10 cellular contexts compared by ENCODE assay signal in genomic region chr21:41973861-41974751, GRCh38. TPM values are rescaled to one million over a fixed set of nuclear protein-coding genes. Genes with fewer than 3 reads are reported as not detected.
DNase-seq lines count a peak whose midpoint lies in the region; ATAC-seq and TF ChIP-seq lines count a peak whose summit lies in the region.
"Had no signal": no experiment of that assay in that cellular context is flagged by ENCODE, and none has a peak within 500 bp of the region (broad histone marks: within the 10 kb centered on the region; RNA-seq: fewer than 3 reads in every experiment).

No MANE protein-coding gene starts in this region.

- intact Hi-C loops in HCT116 (cut with micrococcal nuclease), result no loop called here
- intact Hi-C loops in aorta (cut with DNase I), result no loop called here

- 0 out of 2 replicates have a peak, but pooled peaks have one; percentile 12 for TF ChIP-seq CTCF in BE2C (IDR thresholded peaks at IDR 0.05; ENCODE audit: low read depth, low read length)
- peak in 2 of 3 experiments; percentile 39 to 57; a peak in 4 of 6 replicates for TF ChIP-seq CTCF in HCT116 (IDR thresholded peaks at IDR 0.05 in 2 of 3, conservative IDR thresholded peaks at IDR 0.05 in 1 of 3; ENCODE audit: borderline replicate concordance in 1 of 3, insufficient read depth in 1 of 3, low read depth in 2 of 3, low read length in 2 of 3)

- no peaks in the 10 kb centered on the region; the same call in 1 of the 2 replicates for H3K27me3 ChIP-seq in BE2C
- no peaks in the 10 kb centered on the region for H3K27me3 ChIP-seq in HCT116 (ENCODE audit: insufficient read depth, low read length)
- H3K27me3 ChIP-seq in aorta (ENCODE audit: control insufficient read depth in 1 of 2, insufficient read depth in 2 of 2, low read length in 1 of 2), result no peaks in the 10 kb centered on the region
- H3K27me3 ChIP-seq: Peyer's patch had no signal

- POLR2A ChIA-PET in HCT116 (lab: Charles Lee), result no interaction called here

- H3K4me3 ChIP-seq in BE2C (ENCODE audit: low read depth, low read length) (no peak overlapping the region), HCT116 (replicated peaks in 1 of 2; ENCODE audit: low read depth in 1 of 2, low read length in 2 of 2) (no peak overlapping the region), aorta (ENCODE audit: low read length in 2 of 2) (no peak overlapping the region)
- H3K4me3 ChIP-seq: Peyer's patch had no signal

- no peaks in the 10 kb centered on the region for H3K79me2 ChIP-seq in HCT116 (ENCODE audit: insufficient read depth, low read length)

- H3K9me2 ChIP-seq in HCT116 (ENCODE audit: insufficient read depth), result no peaks in the 10 kb centered on the region

- no peaks in the 10 kb centered on the region for H3K4me1 ChIP-seq in BE2C
- H3K4me1 ChIP-seq in HCT116 (ENCODE audit: control insufficient read depth in 1 of 2, insufficient read depth in 2 of 2, low read length in 2 of 2), result no peaks in the 10 kb centered on the region
- no peaks in the 10 kb centered on the region for H3K4me1 ChIP-seq in aorta (ENCODE audit: control insufficient read depth in 1 of 2, insufficient read depth in 2 of 2, low read length in 2 of 2)

- H3K36me3 ChIP-seq in BE2C, result no peaks in the 10 kb centered on the region
- no peaks in the 10 kb centered on the region for H3K36me3 ChIP-seq in HCT116 (ENCODE audit: control insufficient read depth in 1 of 2, insufficient read depth in 2 of 2, low read length in 2 of 2)
- no peaks in the 10 kb centered on the region for H3K36me3 ChIP-seq in aorta (ENCODE audit: control insufficient read depth in 1 of 2, insufficient read depth in 2 of 2, low read length in 1 of 2)
- H3K36me3 ChIP-seq: Peyer's patch had no signal

- H2AFZ ChIP-seq in HCT116 (ENCODE audit: low read depth, low read length, poor library complexity, severe bottlenecking), result no peak overlapping the region

- H3K9ac ChIP-seq in HCT116 (ENCODE audit: low read length), result no peak overlapping the region

- H3K27ac ChIP-seq in HCT116 (ENCODE audit: low read depth, low read length) (no peak overlapping the region), aorta (ENCODE audit: low read depth in 1 of 2, low read length in 2 of 2) (no peak overlapping the region)

- TF ChIP-seq POLR2A in HCT116 (IDR thresholded peaks at IDR 0.05; ENCODE audit: borderline replicate concordance, extremely low read depth, insufficient read depth, insufficient read length), result no peak

- WGBS in aorta, 2 donors, result 81 to 86% methylated on average over 14 of the region's 14 CpGs

- no peaks in the 10 kb centered on the region for H4K20me1 ChIP-seq in HCT116 (ENCODE audit: insufficient read depth)

- TF ChIP-seq RAD21 in HCT116 (IDR thresholded peaks at IDR 0.05; ENCODE audit: low read depth), result peak; percentile 20; the same call in 1 of the 2 replicates

- H3K4me2 ChIP-seq in HCT116 (ENCODE audit: low read length), result no peak overlapping the region

- no TSS peak for BruUV-seq in HCT116 (replicated peaks; lab: Mats Ljungman, UMichigan)

- CTCF ChIA-PET in HCT116 (lab: Charles Lee), result interaction anchor here (1.0 kb wide), 1 partner anchor 134 kb away, joined by 3 read pairs; no protein-coding TSS in a partner anchor

- RAD21 ChIA-PET in HCT116 (lab: Charles Lee; ENCODE audit: low non-redundant PET in 1 of 2, low total read pairs in 2 of 2, uncharacterized antibody in 2 of 2, unreplicated experiment in 2 of 2), result no interaction called here

- DNase-seq in BE2C (no peak), HCT116 (ENCODE audit: low read depth, low spot score) (no peak), iPS-NIHi7 (ENCODE audit: extremely low spot score) (peak; percentile 60), medulla oblongata (ENCODE audit: extremely low spot score) (no peak), NCI-H1930 (lab: John Stamatoyannopoulos, UW) (no peak), aorta (no peak)
- DNase-seq in activated CD8-positive, alpha-beta memory T cell treated with anti-CD3 and anti-CD28 coated beads for 24 hours, result peak; percentile 65

- no peaks in the 10 kb centered on the region for H3K9me3 ChIP-seq in BE2C
- 0 out of 4 replicates have a peak, but pooled peaks cover 0 to 3% of the 10 kb centered on the region in 2 experiments for H3K9me3 ChIP-seq in HCT116 (ENCODE audit: control insufficient read depth in 1 of 2, insufficient read depth in 1 of 2, low read depth in 1 of 2, low read length in 2 of 2)
- no peaks in the 10 kb centered on the region for H3K9me3 ChIP-seq in aorta (ENCODE audit: control insufficient read depth, low read length)
- H3K9me3 ChIP-seq: Peyer's patch had no signal

- ATAC-seq in HCT116 (peak; percentile 89), GM19455 (IDR thresholded peaks at IDR 0.05; ENCODE audit: unreplicated experiment) (no peak), aorta (ENCODE audit: low FRiP score) (no peak)
- ATAC-seq: sciatic nerve had no signal

TF ChIP-seq in HCT116, 20 proteins besides CTCF, POLR2A, EP300 and RAD21 (continues in another document):
- TF ChIP-seq YY1 (IDR thresholded peaks at IDR 0.05; ENCODE audit: extremely low read depth, insufficient replicate concordance, low read depth, low read length), result no peak
- TF ChIP-seq SP1 (IDR thresholded peaks at IDR 0.05; ENCODE audit: low read depth), result no peak
- no peak for TF ChIP-seq CEBPB (IDR thresholded peaks at IDR 0.05; ENCODE audit: low read depth)
- no peak for TF ChIP-seq FOSL1 (IDR thresholded peaks at IDR 0.05; ENCODE audit: low read depth)
- TF ChIP-seq REST (IDR thresholded peaks at IDR 0.05; ENCODE audit: low read depth), result no peak
- TF ChIP-seq CBX3 (IDR thresholded peaks at IDR 0.05; ENCODE audit: low read depth), result no peak
- TF ChIP-seq ZNF274 (IDR thresholded peaks at IDR 0.05; ENCODE audit: low read depth, low read length), result no peak
- TF ChIP-seq SRF (IDR thresholded peaks at IDR 0.05; ENCODE audit: low read depth), result no peak
- no peak for TF ChIP-seq ELF1 (IDR thresholded peaks at IDR 0.05; ENCODE audit: borderline replicate concordance, low read depth)
- no peak for TF ChIP-seq ATF3 (IDR thresholded peaks at IDR 0.05)
- no peak for TF ChIP-seq MAX (IDR thresholded peaks at IDR 0.05)
- no peak for TF ChIP-seq SIN3A (IDR thresholded peaks at IDR 0.05; ENCODE audit: low read depth)
- no peak for TF ChIP-seq EGR1 (IDR thresholded peaks at IDR 0.05; ENCODE audit: low read depth)
- TF ChIP-seq POLR2AphosphoS5 (IDR thresholded peaks at IDR 0.05; ENCODE audit: low read depth, low read length), result no peak
- TF ChIP-seq ZFX (IDR thresholded peaks at IDR 0.05), result no peak
- TF ChIP-seq ZBTB33 (IDR thresholded peaks at IDR 0.05; ENCODE audit: extremely low read depth, insufficient replicate concordance, low read length), result no peak
- TF ChIP-seq EZH2 (IDR thresholded peaks at IDR 0.05), result no peak

RNA-seq across cellular contexts. Expression of gene C2CD2, which starts 20.3 kb away (rescaled TPM):
- 0.40 TPM for polyA plus RNA-seq in BE2C (2012; ENCODE audit: insufficient read depth, insufficient read length, low read depth)
- total RNA-seq in HCT116 (2021; ENCODE audit: unreplicated experiment) (22.0 TPM), aorta (10 to 100 TPM; 56.8 to 59.8 TPM)
- polyA plus RNA-seq in HCT116 (2012), result 13.1 and 13.2 TPM in 2 replicates
- polyA plus RNA-seq in aorta, result 10 to 100 TPM; 25.5 to 38.9 TPM

RNA-seq across cellular contexts. Expression of gene ZBTB21, which starts 36.1 kb away (rescaled TPM):
- 14.7 TPM for polyA plus RNA-seq in BE2C (2012; ENCODE audit: insufficient read depth, insufficient read length, low read depth)
- 28.7 TPM for total RNA-seq in HCT116 (2021; ENCODE audit: unreplicated experiment)
- 9.9 and 10.5 TPM in 2 replicates for polyA plus RNA-seq in HCT116 (2012)
- total RNA-seq in aorta, result 10 to 100 TPM; 21.8 to 52.8 TPM
- 1 to 10 TPM; 3.1 to 4.4 TPM for polyA plus RNA-seq in aorta

Comparison
In these comparisons a context has a peak if more than half of its experiments do, and no peak if none do; other contexts are left out.
1. DNase-seq: peak in activated CD8-positive, alpha-beta memory T cell treated with anti-CD3 and anti-CD28 coated beads for 24 hours (single experiment) and iPS-NIHi7 (single experiment); none in BE2C (single experiment), HCT116 (single experiment), medulla oblongata (single experiment), NCI-H1930 (0 of 2) and aorta (0 of 2).